9 cellular contexts compared by ENCODE assay signal in genomic region chr1:207050428-207050767, GRCh38. TPM values are rescaled to one million over a fixed set of nuclear protein-coding genes. Genes with fewer than 3 reads are reported as not detected.
A peak's percentile ranks its signal among the peaks of the same experiment; 100 is the strongest.
DNase-seq lines count a peak whose midpoint lies in the region; TF ChIP-seq lines count a peak whose summit lies in the region.
"Had no signal": no experiment of that assay in that cellular context is flagged by ENCODE, and none has a peak within 500 bp of the region (broad histone marks: within the 10 kb centered on the region; RNA-seq: fewer than 3 reads in every experiment).

No MANE protein-coding gene starts in this region.

- H3K4me1 ChIP-seq in OCI-LY3 (ENCODE audit: low read length), result peaks cover 36% of the 10 kb centered on the region
- peaks cover 17% of the 10 kb centered on the region for H3K4me1 ChIP-seq in colonic mucosa
- H3K4me1 ChIP-seq in muscle layer of duodenum (ENCODE audit: control insufficient read depth in 1 of 2, insufficient read depth in 2 of 2, low read length in 2 of 2), result peaks cover 10 to 56% of the 10 kb centered on the region in 2 donors

- H3K4me3 ChIP-seq in GM12864 (ENCODE audit: low read depth, low read length) (peak overlapping the region; percentile 93), OCI-LY3 (ENCODE audit: low read length) (peak overlapping the region; percentile 82), colonic mucosa (peak overlapping the region; percentile 94), muscle layer of duodenum (ENCODE audit: low read depth in 1 of 2, low read length in 2 of 2) (peak overlapping the region; percentile 96)

- 0 out of 2 replicates have a peak, but pooled peaks cover 5% of the 10 kb centered on the region for H4K20me1 ChIP-seq in OCI-LY3 (ENCODE audit: insufficient read depth, low read length)

- intact Hi-C loops in colonic mucosa (cut with DNase I), result loop anchor here (1.0 kb wide), 1 partner anchor 27 kb away; no protein-coding TSS in a partner anchor

- H3K4me2 ChIP-seq in OCI-LY3 (ENCODE audit: low read length), result peak overlapping the region; percentile 79

- H3K36me3 ChIP-seq in OCI-LY3 (replicated peaks; ENCODE audit: low read depth, low read length) (peaks cover 33% of the 10 kb centered on the region), colonic mucosa (peaks cover 7% of the 10 kb centered on the region), muscle layer of duodenum (ENCODE audit: control insufficient read depth in 1 of 2, insufficient read depth in 2 of 2, low read length in 2 of 2) (peaks cover 16 to 22% of the 10 kb centered on the region in 2 donors)

- H3K9ac ChIP-seq in OCI-LY3 (ENCODE audit: low read length) (peak overlapping the region; percentile 81), colonic mucosa (ENCODE audit: low read depth in 2 of 2, low read length in 2 of 2) (peak overlapping the region; percentile 92 to 99)

- DNase-seq in GM12864 (ENCODE audit: low read depth) (no peak), colonic mucosa (peak; percentile 52), DMS153 treated with DMSO at 0.1 percent for 48 hours (lab: John Stamatoyannopoulos, UW; ENCODE audit: unreplicated experiment) (no peak), SKM-1 (lab: John Stamatoyannopoulos, UW; ENCODE audit: unreplicated experiment) (no peak), MV-4-11 (lab: John Stamatoyannopoulos, UW) (no peak)
- DNase-seq in stimulated activated CD4-positive, alpha-beta T cell treated with anti-CD3 and anti-CD28 coated beads, Interleukin-12 subunit alpha, Interleukin-12 subunit beta, amount 100 ng/mL, for 4 hours, result no peak

- H3K9me3 ChIP-seq in OCI-LY3 (ENCODE audit: insufficient read depth, low read length), result no peaks in the 10 kb centered on the region
- H3K9me3 ChIP-seq in colonic mucosa, result no peaks in the 10 kb centered on the region
- no peaks in the 10 kb centered on the region for H3K9me3 ChIP-seq in muscle layer of duodenum (ENCODE audit: control insufficient read depth in 1 of 2, low read length in 2 of 2)

- no peak for TF ChIP-seq CTCF in GM12864 (IDR thresholded peaks at IDR 0.05; ENCODE audit: low read depth, low read length, missing control alignments)
- TF ChIP-seq CTCF in OCI-LY3 (IDR thresholded peaks at IDR 0.05; ENCODE audit: low read depth, low read length), result no peak
- no peak for TF ChIP-seq CTCF in colonic mucosa (IDR thresholded peaks at IDR 0.05)

- H2AFZ ChIP-seq in OCI-LY3 (ENCODE audit: low read depth, low read length), result peak overlapping the region; percentile 98

- peaks cover 46% of the 10 kb centered on the region for H3K79me2 ChIP-seq in OCI-LY3 (ENCODE audit: low read length)

- H3K27me3 ChIP-seq in OCI-LY3 (ENCODE audit: low read depth, low read length) (no peaks in the 10 kb centered on the region), colonic mucosa (no peaks in the 10 kb centered on the region), muscle layer of duodenum (ENCODE audit: low read depth, low read length) (no peaks in the 10 kb centered on the region)

- H3K27ac ChIP-seq in OCI-LY3 (ENCODE audit: low read length) (peak overlapping the region; percentile 34), colonic mucosa (peak overlapping the region; percentile 91), muscle layer of duodenum (ENCODE audit: low read length) (peak overlapping the region; percentile 85)

RNA-seq across cellular contexts. Expression of gene YOD1, which starts 0.6 kb away (rescaled TPM):
- total RNA-seq in colonic mucosa, result 1 to 10 TPM; 5.7 to 8.0 TPM

RNA-seq across cellular contexts. Expression of gene PFKFB2, which starts 2.7 kb away (rescaled TPM):
- 10 to 100 TPM; 52.1 to 88.5 TPM for total RNA-seq in colonic mucosa

RNA-seq across cellular contexts. Expression of gene C1orf116, which starts 17.8 kb away (rescaled TPM):
- 10 to 100 TPM; 12.0 to 25.5 TPM for total RNA-seq in colonic mucosa

RNA-seq across cellular contexts. Expression of gene C4BPB, which starts 38.3 kb away (rescaled TPM):
- total RNA-seq in colonic mucosa, result 1 to 10 TPM; 5.0 to 9.6 TPM
- total RNA-seq: HT1080 had no signal

RNA-seq across cellular contexts. Expression of gene C4BPA, which starts 53.6 kb away (rescaled TPM):
- 1 to 10 TPM; 1.9 to 2.3 TPM for total RNA-seq in colonic mucosa
- total RNA-seq: HT1080 had no signal

Comparison
In these comparisons a context has a peak if more than half of its experiments do, and no peak if none do; other contexts are left out.
1. H3K27ac ChIP-seq: peak in every context shown above with its lines; median percentile 91 in colonic mucosa; 85 in muscle layer of duodenum; 34 in OCI-LY3.